Comparison of ENCODE assay signal across 24 cellular contexts in the genomic region with DNA sequence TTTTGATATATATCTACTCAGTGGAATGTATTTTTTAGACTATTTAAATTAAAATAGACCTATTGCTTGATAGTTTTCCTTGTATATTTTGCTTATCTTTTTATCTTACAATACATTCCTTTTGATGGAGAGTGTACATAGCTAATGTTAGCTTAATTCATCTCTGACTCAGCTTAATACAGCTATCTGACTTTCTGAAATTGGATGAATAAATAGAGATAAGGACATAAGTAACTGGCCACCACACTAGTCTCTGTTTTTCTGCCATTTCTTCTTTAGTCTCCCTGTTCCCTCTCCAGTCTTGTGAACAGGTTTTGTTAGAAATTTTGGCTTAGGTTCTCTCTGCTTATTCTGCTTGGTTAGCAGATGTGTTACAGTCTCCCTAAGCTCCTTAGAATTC. TPM values are rescaled to one million over a fixed set of nuclear protein-coding genes. Genes with fewer than 3 reads are reported as not detected.
DNase-seq lines count a peak whose midpoint lies in the region; TF ChIP-seq lines count a peak whose summit lies in the region.
"Had no signal": no experiment of that assay in that cellular context is flagged by ENCODE, and none has a peak within 500 bp of the region (broad histone marks: within the 10 kb centered on the region; RNA-seq: fewer than 3 reads in every experiment).

No MANE protein-coding gene starts in this region.

- peak; percentile 8 for DNase-seq in G401 (ENCODE audit: low spot score)
- peak; percentile 12 for DNase-seq in NCI-H226
- peak; percentile 19 for DNase-seq in choroid plexus epithelial cell (ENCODE audit: low read depth)
- peak; percentile 20 for DNase-seq in non-pigmented ciliary epithelial cell (ENCODE audit: low read depth)
- DNase-seq in DMS53 treated with DMSO at 0.1 percent for 48 hours (lab: John Stamatoyannopoulos, UW; ENCODE audit: unreplicated experiment), result no peak
- no peak for DNase-seq in activated CD4-positive, alpha-beta T cell treated with anti-CD3 and anti-CD28 coated beads, Interleukin-2, amount 50 U/mL, for 48 hours
- DNase-seq in NCI-H69 (lab: John Stamatoyannopoulos, UW), result no peak
- DNase-seq in ureter (ENCODE audit: low spot score), result no peak
- DNase-seq: activated B cell treated with CpG ODN at 0.5 μM for 24 hours; activated CD4-positive, alpha-beta T cell treated with anti-CD3 and anti-CD28 coated beads, Interleukin-2, amount 50 U/mL, for 4 hours; activated CD8-positive, alpha-beta memory T cell treated with anti-CD3 and anti-CD28 coated beads, Interleukin-2, amount 50 U/mL, for 48 hours; body of pancreas; effector CD4-positive, alpha-beta T cell; foreskin melanocyte; GDM1; islet precursor cell; KBM-7; midbrain; NCI-H146; NCI-H774; sigmoid colon; stimulated activated CD4-positive, alpha-beta T cell treated with anti-CD3 and anti-CD28 coated beads, Interleukin-15, amount 100 ng/mL, for 24 hours; stimulated activated naive CD8-positive, alpha-beta T cell treated with anti-CD3 and anti-CD28 coated beads, Interleukin-15, Interleukin-2, amounts not matched to agents 100 U/mL and 50 U/mL, for 24 hours; thyroid gland had no signal

- no peak for TF ChIP-seq CTCF in choroid plexus epithelial cell (conservative IDR thresholded peaks at IDR 0.05; ENCODE audit: low read depth, low read length)

- H3K4me3 ChIP-seq in choroid plexus epithelial cell (ENCODE audit: low read depth, low read length), result no peak overlapping the region
- H3K4me3 ChIP-seq: body of pancreas, sigmoid colon, thyroid gland had no signal

- in situ Hi-C loops in G401 (cut with HindIII; ENCODE audit: low sequenced_read_pairs), result no loop called here

RNA-seq across cellular contexts. Expression of a gene that starts 59.5 kb away (rescaled TPM):
- 29.6 and 62.3 TPM in 2 replicates for total RNA-seq in G401 (2014; rRNA removed; shearing (Covaris generic))
- 66.2 TPM for total RNA-seq in ureter

Comparison
In these comparisons a context has a peak if more than half of its experiments do, and no peak if none do; other contexts are left out.
1. DNase-seq: peak in G401 (single experiment), NCI-H226 (single experiment), choroid plexus epithelial cell (single experiment) and non-pigmented ciliary epithelial cell (single experiment); none in DMS53 treated with DMSO at 0.1 percent for 48 hours (single experiment), activated CD4-positive, alpha-beta T cell treated with anti-CD3 and anti-CD28 coated beads, Interleukin-2, amount 50 U/mL, for 48 hours (0 of 2), NCI-H69 (single experiment) and ureter (single experiment).